Comparison of ENCODE assay signal across 21 cellular contexts in the genomic region with DNA sequence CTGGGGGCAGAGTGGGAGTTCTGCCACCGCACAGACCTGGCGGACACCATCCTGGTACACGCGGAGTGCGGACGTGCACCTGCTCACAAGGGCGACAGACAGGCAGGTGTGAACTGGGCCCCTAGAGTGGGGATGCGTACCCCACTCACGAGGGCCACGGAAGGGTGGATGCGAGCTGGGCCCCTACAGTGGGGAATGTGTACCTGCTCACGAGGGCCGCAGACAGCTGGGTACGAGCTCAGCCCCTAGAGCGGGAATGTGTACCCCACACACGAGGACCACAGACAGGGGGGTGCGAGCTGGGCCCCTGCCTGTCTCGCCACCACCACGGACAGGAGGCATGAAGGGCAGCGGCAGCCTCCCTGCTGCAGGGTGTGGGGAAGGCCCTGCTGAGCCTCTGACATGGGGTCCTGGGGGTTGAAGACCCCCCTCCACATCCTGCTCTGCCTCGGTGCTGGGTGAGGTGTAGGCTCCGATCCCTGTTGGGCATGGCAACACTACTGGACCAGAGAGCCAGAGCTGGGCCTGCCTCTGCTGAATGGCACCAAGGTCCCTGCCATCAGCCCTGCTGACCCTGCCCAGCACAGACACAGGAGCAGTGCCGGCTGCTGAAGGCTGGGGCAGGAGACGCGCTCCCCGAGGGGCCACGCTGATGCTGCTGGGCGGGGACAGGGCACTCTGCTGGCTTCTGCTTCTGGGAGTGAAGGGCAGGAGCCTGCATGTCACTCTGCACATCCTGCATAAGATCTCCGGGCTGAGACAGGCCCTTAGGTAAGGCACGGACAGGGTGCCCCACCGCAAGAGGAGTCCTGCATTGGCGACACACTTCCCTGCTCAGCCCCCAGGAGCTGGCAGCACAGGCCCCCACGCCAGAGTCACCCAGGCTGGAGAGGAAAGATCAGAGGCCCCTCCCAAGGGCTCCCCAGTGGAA.
DNase-seq lines count a peak whose midpoint lies in the region; ATAC-seq and TF ChIP-seq lines count a peak whose summit lies in the region.
"Had no signal": no experiment of that assay in that cellular context is flagged by ENCODE, and none has a peak within 500 bp of the region (broad histone marks: within the 10 kb centered on the region; RNA-seq: fewer than 3 reads in every experiment).

No MANE protein-coding gene starts in this region.

- no peak for DNase-seq in natural killer cell treated with Interleukin-12 subunit alpha and Interleukin-12 subunit beta and Interleukin-15 and Interleukin-18, amount 100 ng/mL, for 72 hours (ENCODE audit: low spot score)
- DNase-seq in natural killer cell (no peak), NCI-H2196 treated with DMSO at 0.1 percent for 48 hours (lab: John Stamatoyannopoulos, UW; ENCODE audit: unreplicated experiment) (no peak), HPDE6-E6E7 (ENCODE audit: extremely low spot score) (no peak), NCI-H1048 (lab: John Stamatoyannopoulos, UW) (no peak)
- no peak for DNase-seq in naive thymus-derived CD4-positive, alpha-beta T cell
- DNase-seq in activated CD4-positive, alpha-beta T cell treated with anti-CD3 and anti-CD28 coated beads, Interleukin-2, amount 50 U/mL, for 4 hours: no peak
- DNase-seq: activated CD4-positive, alpha-beta T cell treated with anti-CD3 and anti-CD28 coated beads, Interleukin-2, amount 10 ng/mL, durations not matched to agents 7 days and 5 days; brain microvascular endothelial cell; colonic mucosa; effector memory CD8-positive, alpha-beta T cell; NCI-H1436 treated with DMSO at 0.1 percent for 48 hours; NK-92 treated with Interleukin-12 subunit alpha and Interleukin-12 subunit beta, amount 100 ng/mL, for 24 hours; stimulated activated naive CD4-positive, alpha-beta T cell treated with Interleukin-2 at 50 U/mL for 16 hours; thyroid gland had no signal

- CTCF ChIA-PET in naive thymus-derived CD4-positive, alpha-beta T cell (lab: Charles Lee): interaction anchor here (0.6 kb wide), 1 partner anchor 99 kb away, joined by 3 read pairs; no protein-coding TSS in a partner anchor

- H3K27ac ChIP-seq in gastroesophageal sphincter: no peak overlapping the region
- H3K27ac ChIP-seq in naive thymus-derived CD4-positive, alpha-beta T cell (ENCODE audit: low read depth, low read length): no peak overlapping the region
- H3K27ac ChIP-seq: BLaER1 treated with 17β-estradiol and CSF1 and Interleukin-3, amounts not matched to agents 10 nM and 100 nM; brain microvascular endothelial cell; colonic mucosa; skin epidermis; thyroid gland had no signal

- H3K36me3 ChIP-seq in gastroesophageal sphincter: peaks cover 0 to 41% of the 10 kb centered on the region in 2 donors
- peaks cover 0 to 6% (median 3%) of the 10 kb centered on the region in 3 experiments for H3K36me3 ChIP-seq in naive thymus-derived CD4-positive, alpha-beta T cell (ENCODE audit: control insufficient read depth in 2 of 3, insufficient read depth in 3 of 3, low read length in 3 of 3)
- H3K36me3 ChIP-seq: colonic mucosa had no signal

- H3K4me1 ChIP-seq in gastroesophageal sphincter: no peaks in the 10 kb centered on the region
- peaks cover 0 to 21% of the 10 kb centered on the region in 2 donors for H3K4me1 ChIP-seq in naive thymus-derived CD4-positive, alpha-beta T cell (ENCODE audit: control insufficient read depth in 2 of 2, insufficient read depth in 2 of 2, low read length in 2 of 2)
- H3K4me1 ChIP-seq: colonic mucosa, thyroid gland had no signal

- H3K27me3 Mint-ChIP-seq in natural killer cell treated with Interleukin-12 subunit alpha and Interleukin-12 subunit beta and Interleukin-15 and Interleukin-18, amount 100 ng/mL, for 72 hours: peaks cover 7 to 25% of the 10 kb centered on the region in 2 donors
- peaks cover 27 to 39% of the 10 kb centered on the region in 2 donors for H3K27me3 Mint-ChIP-seq in natural killer cell (ENCODE audit: low read depth in 2 of 2)
- no peaks in the 10 kb centered on the region for H3K27me3 Mint-ChIP-seq in naive thymus-derived CD4-positive, alpha-beta T cell
- H3K27me3 Mint-ChIP-seq: activated CD4-positive, alpha-beta T cell treated with anti-CD3 and anti-CD28 coated beads, Interleukin-2, amount 10 ng/mL, durations not matched to agents 7 days and 5 days; effector memory CD8-positive, alpha-beta T cell; IgD-negative memory B cell had no signal

- TF ChIP-seq EP300 in gastroesophageal sphincter (IDR thresholded peaks at IDR 0.05): no peak

- H3K4me3 Mint-ChIP-seq in natural killer cell treated with Interleukin-12 subunit alpha and Interleukin-12 subunit beta and Interleukin-15 and Interleukin-18, amount 100 ng/mL, for 72 hours: peak overlapping the region; percentile 36
- no peak overlapping the region for H3K4me3 Mint-ChIP-seq in natural killer cell
- H3K4me3 Mint-ChIP-seq in naive thymus-derived CD4-positive, alpha-beta T cell: peak overlapping the region in 2 of 10 donors; percentile 57 to 70
- H3K4me3 Mint-ChIP-seq: activated CD4-positive, alpha-beta T cell treated with anti-CD3 and anti-CD28 coated beads, Interleukin-2, amount 10 ng/mL, durations not matched to agents 7 days and 5 days; T-helper 1 cell treated with Interleukin-12 subunit alpha and Interleukin-12 subunit beta and Interleukin-4 antibody, amounts not matched to agents 30 μg/mL and 1 μg/mL, for 36 hours had no signal

- no peaks in the 10 kb centered on the region for H3K9me3 Mint-ChIP-seq in natural killer cell treated with Interleukin-12 subunit alpha and Interleukin-12 subunit beta and Interleukin-15 and Interleukin-18, amount 100 ng/mL, for 72 hours
- H3K9me3 Mint-ChIP-seq in natural killer cell: no peaks in the 10 kb centered on the region
- peaks cover 0 to 1% (median 0%) of the 10 kb centered on the region in 11 donors for H3K9me3 Mint-ChIP-seq in naive thymus-derived CD4-positive, alpha-beta T cell
- H3K9me3 Mint-ChIP-seq: activated CD4-positive, alpha-beta T cell treated with anti-CD3 and anti-CD28 coated beads, Interleukin-2, amount 10 ng/mL, durations not matched to agents 7 days and 5 days; activated T-helper 2 cell treated with anti-CD3 and anti-CD28 coated beads, Interferon-gamma antibody, Interleukin-2, Interleukin-4, amounts not matched to agents 10 μg/mL and 5 μg/mL and 100 μg/mL, durations not matched to agents 14 hours and 24 hours and 36 hours; IgD-negative memory B cell; T-helper 1 cell treated with Interleukin-12 subunit alpha and Interleukin-12 subunit beta and Interleukin-4 antibody, amounts not matched to agents 30 μg/mL and 1 μg/mL, for 36 hours had no signal

- ATAC-seq in natural killer cell treated with Interleukin-12 subunit alpha and Interleukin-12 subunit beta and Interleukin-15 and Interleukin-18, amount 100 ng/mL, for 72 hours: no peak
- ATAC-seq in natural killer cell: no peak
- ATAC-seq in gastroesophageal sphincter: peak; percentile 29
- ATAC-seq in naive thymus-derived CD4-positive, alpha-beta T cell: peak; percentile 24
- ATAC-seq: effector memory CD8-positive, alpha-beta T cell had no signal

- H3K4me1 Mint-ChIP-seq in natural killer cell treated with Interleukin-12 subunit alpha and Interleukin-12 subunit beta and Interleukin-15 and Interleukin-18, amount 100 ng/mL, for 72 hours (ENCODE audit: low read depth in 2 of 2): peaks cover 25 to 37% of the 10 kb centered on the region in 2 donors
- H3K4me1 Mint-ChIP-seq in natural killer cell: peaks cover 33 to 48% of the 10 kb centered on the region in 2 donors
- H3K4me1 Mint-ChIP-seq in naive thymus-derived CD4-positive, alpha-beta T cell: peaks cover 12 to 57% (median 46%) of the 10 kb centered on the region in 7 donors

- H3K27ac Mint-ChIP-seq in natural killer cell treated with Interleukin-12 subunit alpha and Interleukin-12 subunit beta and Interleukin-15 and Interleukin-18, amount 100 ng/mL, for 72 hours: no peak overlapping the region
- peak overlapping the region in 1 of 2 donors; percentile 81 for H3K27ac Mint-ChIP-seq in natural killer cell
- peak overlapping the region in 6 of 9 donors; percentile 8 to 93 (median 34) for H3K27ac Mint-ChIP-seq in naive thymus-derived CD4-positive, alpha-beta T cell
- H3K27ac Mint-ChIP-seq: activated T-helper 2 cell treated with anti-CD3 and anti-CD28 coated beads, Interferon-gamma antibody, Interleukin-2, Interleukin-4, amounts not matched to agents 10 μg/mL and 5 μg/mL and 100 μg/mL, durations not matched to agents 14 hours and 24 hours and 36 hours; effector memory CD8-positive, alpha-beta T cell; T-helper 1 cell treated with Interleukin-12 subunit alpha and Interleukin-12 subunit beta and Interleukin-4 antibody, amounts not matched to agents 30 μg/mL and 1 μg/mL, for 36 hours had no signal

- POLR2A ChIA-PET in naive thymus-derived CD4-positive, alpha-beta T cell (lab: Charles Lee): interaction anchor here (0.9 to 1.4 kb wide), 2 partner anchors 30 to 34 kb away, joined by 3 to 5 read pairs; no protein-coding TSS in a partner anchor

- intact Hi-C loops in natural killer cell (cut with micrococcal nuclease): no loop called here
- intact Hi-C loops in naive thymus-derived CD4-positive, alpha-beta T cell (cut with micrococcal nuclease): loop anchor here (5.0 to 10.0 kb wide), 2 partner anchors 51 to 61 kb away; no protein-coding TSS in a partner anchor

- no peak for TF ChIP-seq POLR2A in gastroesophageal sphincter (IDR thresholded peaks at IDR 0.05)

- no peak overlapping the region for H3K4me3 ChIP-seq in gastroesophageal sphincter
- no peak overlapping the region for H3K4me3 ChIP-seq in naive thymus-derived CD4-positive, alpha-beta T cell (ENCODE audit: low read length)
- H3K4me3 ChIP-seq: BLaER1 treated with 17β-estradiol and CSF1 and Interleukin-3, amounts not matched to agents 10 nM and 100 nM; colonic mucosa; skin epidermis; thyroid gland had no signal

- H3K27me3 ChIP-seq in gastroesophageal sphincter: no peaks in the 10 kb centered on the region
- no peaks in the 10 kb centered on the region for H3K27me3 ChIP-seq in naive thymus-derived CD4-positive, alpha-beta T cell (ENCODE audit: control insufficient read depth in 2 of 2, insufficient read depth in 2 of 2, low read length in 2 of 2)
- H3K27me3 ChIP-seq: brain microvascular endothelial cell, colonic mucosa, thyroid gland had no signal

- 90% methylated on average over 2 of the region's 33 CpGs; no CpG with 5 or more reads in 1 of the 2 donors for WGBS in gastroesophageal sphincter (ENCODE audit: low coverage in 1 of 2), 2 donors

- peaks cover 22% of the 10 kb centered on the region for H3K36me3 Mint-ChIP-seq in natural killer cell treated with Interleukin-12 subunit alpha and Interleukin-12 subunit beta and Interleukin-15 and Interleukin-18, amount 100 ng/mL, for 72 hours
- peaks cover 8% of the 10 kb centered on the region for H3K36me3 Mint-ChIP-seq in natural killer cell
- H3K36me3 Mint-ChIP-seq in naive thymus-derived CD4-positive, alpha-beta T cell: peaks cover 5 to 26% (median 9%) of the 10 kb centered on the region in 5 donors

- TF ChIP-seq CTCF in natural killer cell (IDR thresholded peaks at IDR 0.05) (no peak), gastroesophageal sphincter (IDR thresholded peaks at IDR 0.05) (no peak)

- no peaks in the 10 kb centered on the region for H3K9me3 ChIP-seq in gastroesophageal sphincter
- no peaks in the 10 kb centered on the region for H3K9me3 ChIP-seq in naive thymus-derived CD4-positive, alpha-beta T cell (ENCODE audit: control insufficient read depth in 2 of 3, low read length in 3 of 3)
- H3K9me3 ChIP-seq: colonic mucosa, thyroid gland had no signal

Comparison
In these comparisons a context has a peak if more than half of its experiments do, and no peak if none do; other contexts are left out.
1. ATAC-seq: peak in gastroesophageal sphincter (single experiment) and naive thymus-derived CD4-positive, alpha-beta T cell (single experiment); none in natural killer cell treated with Interleukin-12 subunit alpha and Interleukin-12 subunit beta and Interleukin-15 and Interleukin-18, amount 100 ng/mL, for 72 hours (0 of 2) and natural killer cell (0 of 3).
2. H3K27ac Mint-ChIP-seq: peak in naive thymus-derived CD4-positive, alpha-beta T cell (6 of 9); none in natural killer cell treated with Interleukin-12 subunit alpha and Interleukin-12 subunit beta and Interleukin-15 and Interleukin-18, amount 100 ng/mL, for 72 hours (0 of 2).